Comparison of ENCODE assay signal across 30 cellular contexts in genomic region chr16:66920924-66921680, GRCh38. TPM values are rescaled to one million over a fixed set of nuclear protein-coding genes. Genes with fewer than 3 reads are reported as not detected.
DNase-seq lines count a peak whose midpoint lies in the region; ATAC-seq, FAIRE-seq and TF ChIP-seq lines count a peak whose summit lies in the region.
"Had no signal": no experiment of that assay in that cellular context is flagged by ENCODE, and none has a peak within 500 bp of the region (broad histone marks: within the 10 kb centered on the region; RNA-seq: fewer than 3 reads in every experiment).

No MANE protein-coding gene starts in this region.

- H4K20me1 ChIP-seq in neural progenitor cell (ENCODE audit: low read depth), result peaks cover 6% of the 10 kb centered on the region

- H3K27ac ChIP-seq in heart right ventricle, result peak overlapping the region; percentile 77 to 97 (median 90)
- H3K27ac ChIP-seq in neural progenitor cell, result no peak overlapping the region
- H3K27ac ChIP-seq in tibial artery, result peak overlapping the region; percentile 97
- H3K27ac ChIP-seq: adrenal gland, C4-2B, PC-9 had no signal

- no peak overlapping the region for H3K4me3 ChIP-seq in bronchial epithelial cell (ENCODE audit: low read depth, low read length)
- H3K4me3 ChIP-seq in heart right ventricle, result peak overlapping the region in 2 of 10 donors; percentile 71 to 73
- H3K4me3 ChIP-seq in neural progenitor cell, result no peak overlapping the region
- no peak overlapping the region for H3K4me3 ChIP-seq in tibial artery
- H3K4me3 ChIP-seq: adrenal gland, PC-9 had no signal

- no peaks in the 10 kb centered on the region for H3K36me3 ChIP-seq in bronchial epithelial cell (ENCODE audit: control insufficient read depth, insufficient read depth, low read length)
- peaks cover 0 to 14% (median 0%) of the 10 kb centered on the region in 9 donors for H3K36me3 ChIP-seq in heart right ventricle
- H3K36me3 ChIP-seq in neural progenitor cell, result no peaks in the 10 kb centered on the region
- peaks cover 12 to 20% (median 20%) of the 10 kb centered on the region in 3 donors for H3K36me3 ChIP-seq in tibial artery
- H3K36me3 ChIP-seq: adrenal gland had no signal

- H3K9me3 ChIP-seq in heart right ventricle (no peaks in the 10 kb centered on the region), neural progenitor cell (ENCODE audit: low read depth) (no peaks in the 10 kb centered on the region), tibial artery (no peaks in the 10 kb centered on the region)
- H3K9me3 ChIP-seq: adrenal gland, Caco-2 had no signal

- intact Hi-C loops in heart right ventricle (cut with DNase I) (loop anchor here in 1 of 10 donors (1.0 kb wide), 1 partner anchor 15 kb away; no protein-coding TSS in a partner anchor), tibial artery (cut with DNase I; ENCODE audit: low total_unique reads) (no loop called here)

- H3K9ac ChIP-seq in neural progenitor cell, result no peak overlapping the region

- ATAC-seq in heart right ventricle, result peak in 3 of 8 donors; percentile 2 to 72 (median 11)
- ATAC-seq in HG03457 (IDR thresholded peaks at IDR 0.05; ENCODE audit: unreplicated experiment), result no peak
- ATAC-seq in activated naive CD8-positive, alpha-beta T cell treated with anti-CD3 and anti-CD28 coated beads, Interleukin-2, amount 50 U/mL, for 24 hours, result no peak
- ATAC-seq in GM21529 (IDR thresholded peaks at IDR 0.05; ENCODE audit: unreplicated experiment), result no peak
- ATAC-seq: naive thymus-derived CD4-positive, alpha-beta T cell had no signal

- H3K4me1 ChIP-seq in heart right ventricle (peaks cover 8 to 70% (median 24%) of the 10 kb centered on the region in 9 donors), neural progenitor cell (no peaks in the 10 kb centered on the region), tibial artery (peaks cover 0 to 54% (median 41%) of the 10 kb centered on the region in 4 donors)

- no peaks in the 10 kb centered on the region for H3K79me2 ChIP-seq in neural progenitor cell (ENCODE audit: low read depth)

- H3K27ac Mint-ChIP-seq in neural progenitor cell, result peak overlapping the region; percentile 86
- H3K27ac Mint-ChIP-seq in activated naive CD8-positive, alpha-beta T cell treated with anti-CD3 and anti-CD28 coated beads, Interleukin-2, amount 50 U/mL, for 24 hours, result no peak overlapping the region
- H3K27ac Mint-ChIP-seq: activated CD4-positive, alpha-beta memory T cell treated with anti-CD3 and anti-CD28 coated beads, Interleukin-2, amount 10 ng/mL, durations not matched to agents 7 days and 5 days; activated naive CD4-positive, alpha-beta T cell treated with anti-CD3 and anti-CD28 coated beads for 36 hours; IgD-negative memory B cell; naive thymus-derived CD4-positive, alpha-beta T cell; stimulated activated naive CD8-positive, alpha-beta T cell treated with anti-CD3 and anti-CD28 coated beads, Interleukin-15, Interleukin-2, amounts not matched to agents 100 ng/mL and 50 ng/mL, for 24 hours; T-helper 2 cell treated with Interferon-gamma antibody and Interleukin-4, amounts not matched to agents 5 μg/mL and 100 μg/mL, for 36 hours had no signal

- 48 to 56% methylated on average over 9 of the region's 9 CpGs for WGBS in heart right ventricle, 2 donors

- no peaks in the 10 kb centered on the region for H3K36me3 Mint-ChIP-seq in neural progenitor cell
- no peaks in the 10 kb centered on the region for H3K36me3 Mint-ChIP-seq in activated naive CD8-positive, alpha-beta T cell treated with anti-CD3 and anti-CD28 coated beads, Interleukin-2, amount 50 U/mL, for 24 hours (ENCODE audit: low read depth)
- H3K36me3 Mint-ChIP-seq: naive thymus-derived CD4-positive, alpha-beta T cell had no signal

- no peak overlapping the region for H3K4me3 Mint-ChIP-seq in neural progenitor cell
- H3K4me3 Mint-ChIP-seq in activated naive CD8-positive, alpha-beta T cell treated with anti-CD3 and anti-CD28 coated beads, Interleukin-2, amount 50 U/mL, for 24 hours, result no peak overlapping the region
- H3K4me3 Mint-ChIP-seq: activated CD4-positive, alpha-beta memory T cell treated with anti-CD3 and anti-CD28 coated beads, Interleukin-2, amount 10 ng/mL, durations not matched to agents 7 days and 5 days; activated naive CD4-positive, alpha-beta T cell treated with anti-CD3 and anti-CD28 coated beads for 36 hours; brain; IgD-negative memory B cell; naive thymus-derived CD4-positive, alpha-beta T cell; stimulated activated naive CD8-positive, alpha-beta T cell treated with anti-CD3 and anti-CD28 coated beads, Interleukin-15, Interleukin-2, amounts not matched to agents 100 ng/mL and 50 ng/mL, for 24 hours; T-helper 2 cell treated with Interferon-gamma antibody and Interleukin-4, amounts not matched to agents 5 μg/mL and 100 μg/mL, for 36 hours had no signal

- peaks cover 33% of the 10 kb centered on the region for H3K27me3 Mint-ChIP-seq in neural progenitor cell (ENCODE audit: insufficient read depth, low read depth)
- H3K27me3 Mint-ChIP-seq in activated naive CD8-positive, alpha-beta T cell treated with anti-CD3 and anti-CD28 coated beads, Interleukin-2, amount 50 U/mL, for 24 hours, result peaks cover 34% of the 10 kb centered on the region

- peak; percentile 84 for FAIRE-seq in bronchial epithelial cell (lab: Jason Lieb, UNC)
- FAIRE-seq: endothelial cell of umbilical vein, G401.6 had no signal

- H3K4me1 Mint-ChIP-seq in neural progenitor cell, result peaks cover 16% of the 10 kb centered on the region
- peaks cover 7% of the 10 kb centered on the region for H3K4me1 Mint-ChIP-seq in activated naive CD8-positive, alpha-beta T cell treated with anti-CD3 and anti-CD28 coated beads, Interleukin-2, amount 50 U/mL, for 24 hours

- no peak overlapping the region for H3K4me2 ChIP-seq in neural progenitor cell
- H3K4me2 ChIP-seq: PC-9 had no signal

- H3K9me3 Mint-ChIP-seq in neural progenitor cell, result no peaks in the 10 kb centered on the region
- H3K9me3 Mint-ChIP-seq in activated naive CD8-positive, alpha-beta T cell treated with anti-CD3 and anti-CD28 coated beads, Interleukin-2, amount 50 U/mL, for 24 hours, result no peaks in the 10 kb centered on the region
- H3K9me3 Mint-ChIP-seq: activated CD4-positive, alpha-beta memory T cell treated with anti-CD3 and anti-CD28 coated beads, Interleukin-2, amount 10 ng/mL, durations not matched to agents 7 days and 5 days; activated naive CD4-positive, alpha-beta T cell treated with anti-CD3 and anti-CD28 coated beads for 36 hours; brain; IgD-negative memory B cell; stimulated activated naive CD8-positive, alpha-beta T cell treated with anti-CD3 and anti-CD28 coated beads, Interleukin-15, Interleukin-2, amounts not matched to agents 100 ng/mL and 50 ng/mL, for 24 hours; T-helper 2 cell treated with Interferon-gamma antibody and Interleukin-4, amounts not matched to agents 5 μg/mL and 100 μg/mL, for 36 hours had no signal

- H3F3A ChIP-seq in neural progenitor cell (ENCODE audit: low read depth), result peaks cover 9% of the 10 kb centered on the region

- H2AFZ ChIP-seq in neural progenitor cell (replicated peaks), result no peak overlapping the region
- H2AFZ ChIP-seq: PC-9 had no signal

- H3K27me3 ChIP-seq in bronchial epithelial cell (ENCODE audit: control insufficient read depth, insufficient read depth, low read length) (peaks cover 1% of the 10 kb centered on the region), heart right ventricle (peaks cover 0 to 58% (median 21%) of the 10 kb centered on the region in 7 donors), neural progenitor cell (peaks cover 59% of the 10 kb centered on the region), tibial artery (no peaks in the 10 kb centered on the region)
- H3K27me3 ChIP-seq: adrenal gland had no signal

- DNase-seq in bronchial epithelial cell (ENCODE audit: low read depth) (no peak), heart right ventricle (no peak), neural progenitor cell (ENCODE audit: low spot score) (no peak), tibial artery (no peak)
- no peak for DNase-seq in activated naive CD8-positive, alpha-beta T cell treated with anti-CD3 and anti-CD28 coated beads, Interleukin-2, amount 50 U/mL, for 24 hours
- DNase-seq: activated CD4-positive, alpha-beta memory T cell treated with anti-CD3 and anti-CD28 coated beads, Interleukin-2, amount 10 ng/mL, durations not matched to agents 7 days and 5 days; activated CD4-positive, alpha-beta T cell treated with anti-CD3 and anti-CD28 coated beads for 1 hour; activated CD8-positive, alpha-beta memory T cell treated with anti-CD3 and anti-CD28 coated beads, Interleukin-2, amount 50 U/mL, for 48 hours; activated naive CD4-positive, alpha-beta T cell treated with anti-CD3 and anti-CD28 coated beads for 36 hours; adrenal gland; Caco-2; DMS79; naive thymus-derived CD4-positive, alpha-beta T cell; NCI-H1436 treated with DMSO at 0.1 percent for 48 hours; NCI-H2081 treated with DMSO at 0.1 percent for 48 hours; NCI-H226; NCI-H69; PC-9; retina; stimulated activated CD4-positive, alpha-beta T cell treated with anti-CD3 and anti-CD28 coated beads, Interleukin-2, amount 100 ng/mL, for 24 hours had no signal

- TF ChIP-seq CTCF in bronchial epithelial cell (IDR thresholded peaks at IDR 0.05; ENCODE audit: insufficient read depth, low read length, severe bottlenecking) (no peak), heart right ventricle (IDR thresholded peaks at IDR 0.05) (no peak), neural progenitor cell (IDR thresholded peaks at IDR 0.05) (no peak), tibial artery (IDR thresholded peaks at IDR 0.05) (no peak)

RNA-seq across cellular contexts. Expression of gene CDH16, which starts 2.4 kb away (rescaled TPM):
- total RNA-seq in bronchial epithelial cell (1.8 and 5.8 TPM in 2 replicates), heart right ventricle (under 1 TPM in 3 of 10 donors, not detected in 7; 0.25 to 0.47 (median 0.47) TPM), neural progenitor cell (ENCODE audit: low replicate concordance) (not detected in 2 replicates)
- polyA plus RNA-seq in heart right ventricle, result under 1 TPM; 0.15 to 0.59 TPM
- total RNA-seq: activated CD4-positive, alpha-beta memory T cell treated with anti-CD3 and anti-CD28 coated beads, Interleukin-2, amount 10 ng/mL, durations not matched to agents 7 days and 5 days; activated naive CD4-positive, alpha-beta T cell treated with anti-CD3 and anti-CD28 coated beads for 36 hours; endothelial cell of umbilical vein; naive thymus-derived CD4-positive, alpha-beta T cell; omental fat pad; PC-9 had no signal
- polyA plus RNA-seq: adrenal gland; endothelial cell of umbilical vein; IgD-negative memory B cell; naive thymus-derived CD4-positive, alpha-beta T cell had no signal

RNA-seq across cellular contexts. Expression of gene RRAD, which starts 4.2 kb away (rescaled TPM):
- total RNA-seq in bronchial epithelial cell, result 75.0 and 130 TPM in 2 replicates
- 1,000 to 10,000 TPM in 1 of 10 donors, 100 to 1,000 TPM in 5, 10 to 100 TPM in 4; 48.4 to 1,227 (median 105) TPM for total RNA-seq in heart right ventricle
- polyA plus RNA-seq in heart right ventricle, result 100 to 1,000 TPM; 176 to 435 TPM
- total RNA-seq in neural progenitor cell (ENCODE audit: low replicate concordance), result 0.12 and 0.24 TPM in 2 replicates
- polyA plus RNA-seq: IgD-negative memory B cell; naive thymus-derived CD4-positive, alpha-beta T cell had no signal

RNA-seq across cellular contexts. Expression of gene CIAO2B, which starts 13.1 kb away (rescaled TPM):
- total RNA-seq in bronchial epithelial cell (227 and 333 TPM in 2 replicates), heart right ventricle (100 to 1,000 TPM; 103 to 196 (median 111) TPM), neural progenitor cell (ENCODE audit: low replicate concordance) (55.5 and 76.0 TPM in 2 replicates)
- polyA plus RNA-seq in heart right ventricle, result 100 to 1,000 TPM; 189 to 743 TPM

RNA-seq across cellular contexts. Expression of gene CES2, which starts 14.2 kb away (rescaled TPM):
- total RNA-seq in bronchial epithelial cell (78.2 and 434 TPM in 2 replicates), heart right ventricle (100 to 1,000 TPM in 3 of 10 donors, 10 to 100 TPM in 7; 56.1 to 194 (median 81.5) TPM), neural progenitor cell (ENCODE audit: low replicate concordance) (11.1 and 20.9 TPM in 2 replicates)
- polyA plus RNA-seq in heart right ventricle, result 100 to 1,000 TPM in 1 of 2 donors, 10 to 100 TPM in 1; 25.1 to 145 TPM

RNA-seq across cellular contexts. Expression of gene CES3, which starts 40.0 kb away (rescaled TPM):
- total RNA-seq in bronchial epithelial cell (1.6 and 6.3 TPM in 2 replicates), heart right ventricle (1 to 10 TPM in 6 of 10 donors, under 1 TPM in 4; 0.45 to 2.4 (median 1.1) TPM), neural progenitor cell (ENCODE audit: low replicate concordance) (5.7 and 13.4 TPM in 2 replicates)
- polyA plus RNA-seq in heart right ventricle, result 1 to 10 TPM in 1 of 2 donors, under 1 TPM in 1; 0.07 to 2.8 TPM
- total RNA-seq: endothelial cell of umbilical vein had no signal
- polyA plus RNA-seq: naive thymus-derived CD4-positive, alpha-beta T cell had no signal

Comparison
In these comparisons a context has a peak if more than half of its experiments do, and no peak if none do; other contexts are left out.
1. RNA of gene RRAD, which starts 4.2 kb away (total RNA-seq): 48.4 to 1,227 TPM in heart right ventricle and 75.0 to 130 TPM in bronchial epithelial cell; 0.12 to 0.24 TPM in neural progenitor cell; every median in the first group is over 10 times any median in the second.